In genomic region chr11:13786688-13787087, GRCh38 we compare ENCODE assay signal across 20 cellular contexts.
"Had no signal": no experiment of that assay in that cellular context is flagged by ENCODE, and none has a peak within 500 bp of the region (broad histone marks: within the 10 kb centered on the region; RNA-seq: fewer than 3 reads in every experiment).

No MANE protein-coding gene starts in this region.

- H3K4me3 ChIP-seq: body of pancreas, hepatocyte, lower lobe of right lung, tibial artery had no signal

- ATAC-seq: activated CD8-positive, alpha-beta T cell treated with anti-CD3 and anti-CD28 coated beads, Interleukin-2, amount 10 ng/mL, durations not matched to agents 7 days and 5 days; body of pancreas; foreskin keratinocyte; stimulated activated naive CD8-positive, alpha-beta T cell treated with anti-CD3 and anti-CD28 coated beads, Interleukin-15, Interleukin-2, amounts not matched to agents 100 U/mL and 50 U/mL, for 24 hours had no signal

- H3K36me3 ChIP-seq: lower lobe of right lung, tibial artery had no signal

- H3K27me3 ChIP-seq: body of pancreas, hepatocyte, tibial artery had no signal

- H3K9me3 ChIP-seq: body of pancreas, lower lobe of right lung, tibial artery had no signal

- DNase-seq: activated B cell treated with CpG ODN at 0.5 μM for 24 hours; activated CD4-positive, alpha-beta T cell treated with anti-CD3 and anti-CD28 coated beads, Interleukin-2, amount 10 ng/mL, durations not matched to agents 7 days and 5 days; activated CD8-positive, alpha-beta T cell treated with anti-CD3 and anti-CD28 coated beads, Interleukin-2, amount 10 ng/mL, durations not matched to agents 7 days and 5 days; activated naive CD4-positive, alpha-beta T cell treated with anti-CD3 and anti-CD28 coated beads for 36 hours; activated T-cell treated with anti-CD3 and anti-CD28 coated beads, Interleukin-2, amount 50 U/mL, for 24 hours; body of pancreas; central memory CD4-positive, alpha-beta T cell; endodermal cell; foreskin keratinocyte; lower lobe of right lung; nucleus accumbens; posterior cingulate gyrus; retina; stimulated activated CD4-positive, alpha-beta T cell treated with anti-CD3 and anti-CD28 coated beads, Interleukin-12 subunit alpha, Interleukin-12 subunit beta, amount 100 ng/mL, for 4 hours; stimulated activated CD4-positive, alpha-beta T cell treated with anti-CD3 and anti-CD28 coated beads, Interleukin-2, amount 100 ng/mL, for 24 hours; stimulated activated naive CD8-positive, alpha-beta T cell treated with anti-CD3 and anti-CD28 coated beads, Interleukin-15, Interleukin-2, amounts not matched to agents 100 U/mL and 50 U/mL, for 24 hours; substantia nigra; tibial artery had no signal

- H3K27ac ChIP-seq: body of pancreas, epithelial cell of prostate, foreskin keratinocyte, hepatocyte, lower lobe of right lung, tibial artery had no signal

- H3K4me1 ChIP-seq: body of pancreas, foreskin keratinocyte, lower lobe of right lung, tibial artery had no signal
